Comparison of ENCODE assay signal across 13 cellular contexts in the genomic region with DNA sequence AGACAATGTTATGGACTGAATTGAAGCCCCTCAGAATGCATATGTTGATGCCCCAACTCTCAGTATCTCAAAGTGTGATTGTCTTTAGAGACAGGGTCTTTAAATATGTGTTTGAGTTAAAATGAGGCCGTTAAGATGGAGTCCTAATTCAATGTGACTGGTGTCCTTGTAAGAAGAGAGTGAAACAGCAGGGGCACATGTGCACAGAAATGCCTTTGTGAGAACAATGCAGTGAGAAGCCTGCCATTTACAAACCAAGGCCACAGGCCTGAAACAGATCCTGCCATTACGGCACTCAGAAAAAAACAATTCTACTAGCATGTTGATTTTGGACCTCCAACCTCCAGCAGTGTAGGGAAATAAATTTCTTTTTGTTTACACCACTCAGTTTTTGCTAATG.
DNase-seq lines count a peak whose midpoint lies in the region; ATAC-seq, FAIRE-seq and TF ChIP-seq lines count a peak whose summit lies in the region.
"Had no signal": no experiment of that assay in that cellular context is flagged by ENCODE, and none has a peak within 500 bp of the region (broad histone marks: within the 10 kb centered on the region; RNA-seq: fewer than 3 reads in every experiment).

No MANE protein-coding gene starts in this region.

- no peak overlapping the region for H3K4ac ChIP-seq in H1 (replicated peaks; ENCODE audit: insufficient read length, low read depth, low read length)

- FAIRE-seq in H1 (lab: Jason Lieb, UNC), result no peak

- DNase-seq in NCI-H2227 (lab: John Stamatoyannopoulos, UW; ENCODE audit: unreplicated experiment) (peak; percentile 12), NCI-H2227 treated with DMSO at 0.1 percent for 48 hours (lab: John Stamatoyannopoulos, UW) (no peak), H1 (ENCODE audit: low read depth in 1 of 2, low spot score in 2 of 2) (no peak), neural progenitor cell (ENCODE audit: low spot score) (peak; percentile 52), osteocyte (ENCODE audit: extremely low spot score, unreplicated experiment) (no peak)
- DNase-seq: ACHN; CD4-positive, CD25-positive, alpha-beta regulatory T cell; DMS53; H9 had no signal

- WGBS in H1 (ENCODE audit: extremely low coverage in 1 of 2, insufficient coverage in 1 of 2, insufficient read length in 1 of 2, insufficient replicate concordance in 2 of 2, low coverage in 1 of 2, low lambda C conversion rate in 2 of 2, missing lambda C conversion rate in 1 of 2), 2 experiments, result 90% methylated on average over 2 of the region's 2 CpGs; no CpG with 5 or more reads in 1 of the 2 experiments

- no peak overlapping the region for H4K91ac ChIP-seq in H1 (replicated peaks; ENCODE audit: insufficient read length, low read length)

- H3K18ac ChIP-seq in H1 (ENCODE audit: extremely low read depth, low read length), result no peak overlapping the region

- H2BK15ac ChIP-seq in H1 (ENCODE audit: low read length), result no peak overlapping the region

- no peak overlapping the region for H3K4me2 ChIP-seq in H1 (ENCODE audit: insufficient read depth in 1 of 2, low read depth in 2 of 2, low read length in 2 of 2)
- peak overlapping the region; percentile 29 for H3K4me2 ChIP-seq in neural progenitor cell
- H3K4me2 ChIP-seq: BLaER1 treated with 17β-estradiol and CSF1 and Interleukin-3, amounts not matched to agents 10 nM and 100 nM; GM23338 had no signal

- CTCF ChIA-PET in H1 (lab: Charles Lee; ENCODE audit: partially characterized antibody), result interaction anchor here (0.9 kb wide), 1 partner anchor 14 kb away, joined by 3 read pairs; no protein-coding TSS in a partner anchor

- no peak for TF ChIP-seq POLR2A in H1 (IDR thresholded peaks at IDR 0.05; ENCODE audit: control extremely low read depth in 1 of 2, low read depth in 2 of 2, low read length in 2 of 2)

- H3K36me3 Mint-ChIP-seq in neural progenitor cell, result no peaks in the 10 kb centered on the region
- no peaks in the 10 kb centered on the region for H3K36me3 Mint-ChIP-seq in osteocyte (ENCODE audit: unreplicated experiment)
- H3K36me3 Mint-ChIP-seq: CD4-positive, CD25-positive, alpha-beta regulatory T cell had no signal

- H3K27me3 ChIP-seq in H1 (replicated peaks in 1 of 4; ENCODE audit: control insufficient read depth in 3 of 4, extremely low read depth in 1 of 4, insufficient read depth in 3 of 4, low read length in 3 of 4) (no peaks in the 10 kb centered on the region), neural progenitor cell (no peaks in the 10 kb centered on the region)
- H3K27me3 ChIP-seq: BLaER1 treated with 17β-estradiol and CSF1 and Interleukin-3, amounts not matched to agents 10 nM and 100 nM had no signal

- H4K20me1 ChIP-seq in H1 (replicated peaks in 1 of 2; ENCODE audit: control insufficient read depth in 1 of 2, insufficient read depth in 2 of 2, low read length in 2 of 2) (no peaks in the 10 kb centered on the region), neural progenitor cell (ENCODE audit: low read depth) (no peaks in the 10 kb centered on the region)
- H4K20me1 ChIP-seq: BLaER1 treated with 17β-estradiol and CSF1 and Interleukin-3, amounts not matched to agents 10 nM and 100 nM had no signal

- no peaks in the 10 kb centered on the region for H3K23me2 ChIP-seq in H1 (ENCODE audit: low read depth, low read length)

- H2BK120ac ChIP-seq in H1 (replicated peaks; ENCODE audit: low read depth, low read length), result no peak overlapping the region

- no peak for ATAC-seq in GM21717 (IDR thresholded peaks at IDR 0.05; ENCODE audit: unreplicated experiment)
- no peak for ATAC-seq in GM18517 (IDR thresholded peaks at IDR 0.05; ENCODE audit: unreplicated experiment)
- ATAC-seq: GM23338 had no signal

- no peak for TF ChIP-seq EP300 in H1 (IDR thresholded peaks at IDR 0.05; ENCODE audit: borderline replicate concordance in 1 of 2, low read depth in 2 of 2, low read length in 2 of 2)

- peaks cover 11% of the 10 kb centered on the region for H3F3A ChIP-seq in neural progenitor cell (ENCODE audit: low read depth)

- H3K9me3 Mint-ChIP-seq in neural progenitor cell (peaks cover 3% of the 10 kb centered on the region), osteocyte (ENCODE audit: unreplicated experiment) (peaks cover 6% of the 10 kb centered on the region)
- H3K9me3 Mint-ChIP-seq: GM23338, H9 had no signal

- H3K4me1 ChIP-seq in H1 (replicated peaks in 1 of 4; ENCODE audit: control insufficient read depth in 3 of 4, insufficient read depth in 4 of 4, low read length in 3 of 4), result no peaks in the 10 kb centered on the region
- H3K4me1 ChIP-seq in neural progenitor cell, result peaks cover 41% of the 10 kb centered on the region

- H3K56ac ChIP-seq in H1 (replicated peaks; ENCODE audit: insufficient read length, low read depth, low read length), result no peak overlapping the region

- POLR2A ChIA-PET in H1 (lab: Charles Lee; ENCODE audit: partially characterized antibody), result no interaction called here

- H3K4me3 Mint-ChIP-seq in neural progenitor cell, result no peak overlapping the region
- H3K4me3 Mint-ChIP-seq in osteocyte (ENCODE audit: unreplicated experiment), result no peak overlapping the region
- H3K4me3 Mint-ChIP-seq: CD4-positive, CD25-positive, alpha-beta regulatory T cell; GM23338; H9 had no signal

- no peak overlapping the region for H4K5ac ChIP-seq in H1 (ENCODE audit: insufficient read length, low read depth, low read length)

- no peaks in the 10 kb centered on the region for H3K79me1 ChIP-seq in H1 (ENCODE audit: low read depth, low read length)

- H3K79me2 ChIP-seq in H1 (ENCODE audit: control insufficient read depth in 1 of 2, insufficient read depth in 2 of 2, low read length in 2 of 2), result no peaks in the 10 kb centered on the region
- H3K79me2 ChIP-seq in neural progenitor cell (ENCODE audit: low read depth), result no peaks in the 10 kb centered on the region

- H3K4me3 ChIP-seq in H1 (ENCODE audit: extremely low read depth in 1 of 4, insufficient read depth in 2 of 4, low read depth in 3 of 4, low read length in 4 of 4) (no peak overlapping the region), neural progenitor cell (no peak overlapping the region)
- H3K4me3 ChIP-seq: BLaER1 treated with 17β-estradiol and CSF1 and Interleukin-3, amounts not matched to agents 10 nM and 100 nM; GM23338 had no signal

- no peak overlapping the region for H2BK12ac ChIP-seq in H1 (ENCODE audit: low read depth, low read length)

- H2AFZ ChIP-seq in H1 (ENCODE audit: low read length) (0 out of 2 replicates have a peak overlapping the region, but pooled peaks have one; percentile 28), neural progenitor cell (replicated peaks) (peak overlapping the region; percentile 27)
- H2AFZ ChIP-seq: GM23338 had no signal

- no peak for TF ChIP-seq CTCF in H1 (IDR thresholded peaks at IDR 0.05; ENCODE audit: control extremely low read depth in 1 of 3, insufficient read depth in 1 of 3, low read depth in 1 of 3, low read length in 3 of 3)
- no peak for TF ChIP-seq CTCF in neural progenitor cell (IDR thresholded peaks at IDR 0.05)
- TF ChIP-seq CTCF in osteocyte (IDR thresholded peaks at IDR 0.05), result no peak

- no peak overlapping the region for H2AK5ac ChIP-seq in H1 (ENCODE audit: low read depth, low read length)

- H2BK20ac ChIP-seq in H1 (ENCODE audit: low read length), result no peak overlapping the region

- no peak overlapping the region for H4K8ac ChIP-seq in H1 (ENCODE audit: extremely low read depth, insufficient read depth, low read length)

- H3K9ac ChIP-seq in H1 (replicated peaks in 1 of 4; ENCODE audit: extremely low read depth in 1 of 4, low read depth in 3 of 4, low read length in 3 of 4), result no peak overlapping the region
- H3K9ac ChIP-seq in neural progenitor cell, result no peak overlapping the region
- H3K9ac ChIP-seq: BLaER1 treated with 17β-estradiol and CSF1 and Interleukin-3, amounts not matched to agents 10 nM and 100 nM had no signal

- H3K36me3 ChIP-seq in H1 (ENCODE audit: control insufficient read depth in 2 of 4, insufficient read depth in 4 of 4, low read length in 3 of 4) (no peaks in the 10 kb centered on the region), neural progenitor cell (no peaks in the 10 kb centered on the region)
- H3K36me3 ChIP-seq: BLaER1 treated with 17β-estradiol and CSF1 and Interleukin-3, amounts not matched to agents 10 nM and 100 nM had no signal

- H3K4me1 Mint-ChIP-seq in neural progenitor cell, result peaks cover 31% of the 10 kb centered on the region
- no peaks in the 10 kb centered on the region for H3K4me1 Mint-ChIP-seq in osteocyte (ENCODE audit: unreplicated experiment)
- H3K4me1 Mint-ChIP-seq: CD4-positive, CD25-positive, alpha-beta regulatory T cell had no signal

- no peak for TF ChIP-seq RAD21 in H1 (IDR thresholded peaks at IDR 0.05 in 1 of 2, conservative IDR thresholded peaks at IDR 0.05 in 1 of 2; ENCODE audit: low read depth in 2 of 2, low read length in 2 of 2)

- H2BK5ac ChIP-seq in H1 (ENCODE audit: low read depth, low read length), result no peak overlapping the region

- H3K23ac ChIP-seq in H1 (ENCODE audit: insufficient read length), result no peak overlapping the region

- H3K14ac ChIP-seq in H1 (ENCODE audit: insufficient read length), result no peak overlapping the region

- H3K9me3 ChIP-seq in H1 (ENCODE audit: insufficient read depth in 2 of 2, low read depth in 1 of 2, low read length in 1 of 2) (no peaks in the 10 kb centered on the region), neural progenitor cell (ENCODE audit: low read depth) (no peaks in the 10 kb centered on the region)
- H3K9me3 ChIP-seq: BLaER1 treated with 17β-estradiol and CSF1 and Interleukin-3, amounts not matched to agents 10 nM and 100 nM had no signal

- H3K27ac Mint-ChIP-seq in neural progenitor cell (no peak overlapping the region), osteocyte (ENCODE audit: unreplicated experiment) (no peak overlapping the region)
- H3K27ac Mint-ChIP-seq: CD4-positive, CD25-positive, alpha-beta regulatory T cell; GM23338; H9 had no signal

- H3K27ac ChIP-seq in H1 (ENCODE audit: low read depth, low read length) (no peak overlapping the region), neural progenitor cell (no peak overlapping the region)
- H3K27ac ChIP-seq: BLaER1 treated with 17β-estradiol and CSF1 and Interleukin-3, amounts not matched to agents 10 nM and 100 nM had no signal

- peaks cover 4% of the 10 kb centered on the region for H3K27me3 Mint-ChIP-seq in neural progenitor cell (ENCODE audit: insufficient read depth, low read depth)
- peaks cover 3% of the 10 kb centered on the region for H3K27me3 Mint-ChIP-seq in osteocyte (ENCODE audit: unreplicated experiment)
- H3K27me3 Mint-ChIP-seq: CD4-positive, CD25-positive, alpha-beta regulatory T cell had no signal

TF ChIP-seq in H1, 55 proteins besides CTCF, POLR2A, EP300 and RAD21 (continues in another document):
- TF ChIP-seq SAP30 (IDR thresholded peaks at IDR 0.05; ENCODE audit: insufficient read depth, insufficient replicate concordance, low read length) (no peak), RXRA (IDR thresholded peaks at IDR 0.05; ENCODE audit: insufficient read depth, low read depth, low read length) (no peak), POU5F1 (IDR thresholded peaks at IDR 0.05; ENCODE audit: low read depth, low read length) (no peak), RFX5 (IDR thresholded peaks at IDR 0.05; ENCODE audit: borderline replicate concordance, low read depth, low read length) (no peak), CBX8 (IDR thresholded peaks at IDR 0.05; ENCODE audit: borderline replicate concordance, low read depth, low read length) (no peak), EZH2 (IDR thresholded peaks at IDR 0.05; ENCODE audit: low read depth, low read length, severe bottlenecking) (no peak)

Comparison
In these comparisons a context has a peak if more than half of its experiments do, and no peak if none do; other contexts are left out.
1. DNase-seq: peak in NCI-H2227 (single experiment) and neural progenitor cell (single experiment); none in NCI-H2227 treated with DMSO at 0.1 percent for 48 hours (single experiment), H1 (0 of 2) and osteocyte (single experiment).